1 cellular context compared by ENCODE assay signal in genomic region chr6:18155864-18156396, GRCh38.
TF ChIP-seq lines count a peak whose summit lies in the region.

No MANE protein-coding gene starts in this region.

TF ChIP-seq in GM12878, 131 proteins besides CTCF, POLR2A, EP300 and RAD21 (continued from another document):
- TF ChIP-seq, protein P1, sequence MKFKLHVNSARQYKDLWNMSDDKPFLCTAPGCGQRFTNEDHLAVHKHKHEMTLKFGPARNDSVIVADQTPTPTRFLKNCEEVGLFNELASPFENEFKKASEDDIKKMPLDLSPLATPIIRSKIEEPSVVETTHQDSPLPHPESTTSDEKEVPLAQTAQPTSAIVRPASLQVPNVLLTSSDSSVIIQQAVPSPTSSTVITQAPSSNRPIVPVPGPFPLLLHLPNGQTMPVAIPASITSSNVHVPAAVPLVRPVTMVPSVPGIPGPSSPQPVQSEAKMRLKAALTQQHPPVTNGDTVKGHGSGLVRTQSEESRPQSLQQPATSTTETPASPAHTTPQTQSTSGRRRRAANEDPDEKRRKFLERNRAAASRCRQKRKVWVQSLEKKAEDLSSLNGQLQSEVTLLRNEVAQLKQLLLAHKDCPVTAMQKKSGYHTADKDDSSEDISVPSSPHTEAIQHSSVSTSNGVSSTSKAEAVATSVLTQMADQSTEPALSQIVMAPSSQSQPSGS (IDR thresholded peaks at IDR 0.05; ENCODE audit: low read length) = peak; percentile 61; the same call in 1 of the 2 replicates
- TF ChIP-seq FOXM1 (IDR thresholded peaks at IDR 0.05; ENCODE audit: low read depth, low read length) (no peak), MXI1 (IDR thresholded peaks at IDR 0.05; ENCODE audit: low read depth, low read length) (0 out of 2 replicates have a peak, but pooled peaks have one; percentile 27), CBX5 (IDR thresholded peaks at IDR 0.05; ENCODE audit: low read depth) (0 out of 2 replicates have a peak, but pooled peaks have one; percentile 38), SMC3 (IDR thresholded peaks at IDR 0.05; ENCODE audit: borderline replicate concordance, low read length) (peak; percentile 17; the same call in 1 of the 2 replicates), IKZF1 (conservative IDR thresholded peaks at IDR 0.05) (peak; percentile 66), ELK1 (IDR thresholded peaks at IDR 0.05; ENCODE audit: low read depth, low read length) (no peak), MEF2B (IDR thresholded peaks at IDR 0.05; ENCODE audit: partially characterized antibody, poor library complexity, severe bottlenecking) (peak; percentile 29), ZBTB4 (CRISPR knock-in tag; IDR thresholded peaks at IDR 0.05) (no peak), ZBTB11 (CRISPR knock-in tag; IDR thresholded peaks at IDR 0.05) (no peak)
